ENCODE assay signal across 14 cellular contexts in genomic region chr20:38581013-38581412, GRCh38. TPM values are rescaled to one million over a fixed set of nuclear protein-coding genes. Genes with fewer than 3 reads are reported as not detected.
DNase-seq lines count a peak whose midpoint lies in the region; ATAC-seq and TF ChIP-seq lines count a peak whose summit lies in the region.
"Had no signal": no experiment of that assay in that cellular context is flagged by ENCODE, and none has a peak within 500 bp of the region (broad histone marks: within the 10 kb centered on the region; RNA-seq: fewer than 3 reads in every experiment).

Gene ADIG (plus strand): TSS chr20:38581197. CDS start chr20:38581251, 54 bp downstream.

- CTCF ChIA-PET in activated CD8-positive, alpha-beta T cell treated with anti-CD3 and anti-CD28 coated beads, Interleukin-2, amount 10 ng/mL, durations not matched to agents 7 days and 5 days (lab: Charles Lee), result no interaction called here
- CTCF ChIA-PET in activated CD8-positive, alpha-beta T cell treated with anti-CD3 and anti-CD28 coated beads for 36 hours (lab: Charles Lee), result interaction anchor here (1.2 kb wide), 1 partner anchor 53 kb away, joined by 3 read pairs; no protein-coding TSS in a partner anchor

- H3K4me3 ChIP-seq in body of pancreas (no peak within 1 kb of the TSS), testis (no peak within 1 kb of the TSS)
- H3K4me3 ChIP-seq: lower lobe of right lung, PC-9 had no signal

- no peaks in the 10 kb centered on the region for H3K4me1 Mint-ChIP-seq in activated CD8-positive, alpha-beta T cell treated with anti-CD3 and anti-CD28 coated beads, Interleukin-2, amount 10 ng/mL, durations not matched to agents 7 days and 5 days (ENCODE audit: low read depth)
- H3K4me1 Mint-ChIP-seq in activated CD8-positive, alpha-beta T cell treated with anti-CD3 and anti-CD28 coated beads for 36 hours (ENCODE audit: low read depth), result no peaks in the 10 kb centered on the region

- H3K4me1 ChIP-seq in body of pancreas (no peaks in the 10 kb centered on the region), testis (peaks cover 5% of the 10 kb centered on the region)
- H3K4me1 ChIP-seq: lower lobe of right lung had no signal

- TF ChIP-seq CTCF in activated CD8-positive, alpha-beta T cell treated with anti-CD3 and anti-CD28 coated beads for 36 hours (IDR thresholded peaks at IDR 0.05), result no peak
- TF ChIP-seq CTCF in body of pancreas (IDR thresholded peaks at IDR 0.05) (peak in 1 of 7 experiments; percentile 6), testis (IDR thresholded peaks at IDR 0.05) (no peak)

- H3K4me3 Mint-ChIP-seq in activated CD8-positive, alpha-beta T cell treated with anti-CD3 and anti-CD28 coated beads, Interleukin-2, amount 10 ng/mL, durations not matched to agents 7 days and 5 days, result no peak within 1 kb of the TSS
- no peak within 1 kb of the TSS for H3K4me3 Mint-ChIP-seq in activated CD8-positive, alpha-beta T cell treated with anti-CD3 and anti-CD28 coated beads for 36 hours

- peaks cover under 1% of the 10 kb centered on the region for H3K36me3 Mint-ChIP-seq in activated CD8-positive, alpha-beta T cell treated with anti-CD3 and anti-CD28 coated beads, Interleukin-2, amount 10 ng/mL, durations not matched to agents 7 days and 5 days (ENCODE audit: low read depth)
- no peaks in the 10 kb centered on the region for H3K36me3 Mint-ChIP-seq in activated CD8-positive, alpha-beta T cell treated with anti-CD3 and anti-CD28 coated beads for 36 hours (ENCODE audit: low read depth)

- H3K36me3 ChIP-seq in body of pancreas (replicated peaks in 1 of 2; ENCODE audit: insufficient read depth in 1 of 2, low read depth in 2 of 2), result no peaks in the 10 kb centered on the region
- H3K36me3 ChIP-seq in testis (ENCODE audit: low read depth, missing control alignments), result no peaks in the 10 kb centered on the region

- 48 to 50% methylated on average over 5 of the region's 5 CpGs for WGBS in body of pancreas, 2 donors
- 68 to 73% methylated on average over 5 of the region's 5 CpGs for WGBS in testis, 2 donors

- H3K9me3 Mint-ChIP-seq in activated CD8-positive, alpha-beta T cell treated with anti-CD3 and anti-CD28 coated beads, Interleukin-2, amount 10 ng/mL, durations not matched to agents 7 days and 5 days (ENCODE audit: insufficient read depth), result no peaks in the 10 kb centered on the region
- no peaks in the 10 kb centered on the region for H3K9me3 Mint-ChIP-seq in activated CD8-positive, alpha-beta T cell treated with anti-CD3 and anti-CD28 coated beads for 36 hours

- POLR2A ChIA-PET in activated CD8-positive, alpha-beta T cell treated with anti-CD3 and anti-CD28 coated beads, Interleukin-2, amount 10 ng/mL, durations not matched to agents 7 days and 5 days (lab: Charles Lee), result no interaction called here
- POLR2A ChIA-PET in activated CD8-positive, alpha-beta T cell treated with anti-CD3 and anti-CD28 coated beads for 36 hours (lab: Charles Lee), result no interaction called here

- no peak for ATAC-seq in activated CD8-positive, alpha-beta T cell treated with anti-CD3 and anti-CD28 coated beads, Interleukin-2, amount 10 ng/mL, durations not matched to agents 7 days and 5 days
- no peak for ATAC-seq in activated CD8-positive, alpha-beta T cell treated with anti-CD3 and anti-CD28 coated beads for 36 hours
- ATAC-seq in body of pancreas (peak; percentile 82), left colon (peak; percentile 37), GM19397 (IDR thresholded peaks at IDR 0.05; ENCODE audit: unreplicated experiment) (no peak), GM18519 (IDR thresholded peaks at IDR 0.05; ENCODE audit: low FRiP score, unreplicated experiment) (no peak), HG02973 (IDR thresholded peaks at IDR 0.05; ENCODE audit: unreplicated experiment) (no peak)

- H3K27ac ChIP-seq in body of pancreas, result peak within 1 kb of the TSS in 2 of 4 donors; percentile 21 to 34
- no peak within 1 kb of the TSS for H3K27ac ChIP-seq in testis
- H3K27ac ChIP-seq: lower lobe of right lung, PC-9 had no signal

- DNase-seq in activated CD8-positive, alpha-beta T cell treated with anti-CD3 and anti-CD28 coated beads, Interleukin-2, amount 10 ng/mL, durations not matched to agents 7 days and 5 days, result peak; percentile 15
- no peak for DNase-seq in activated CD8-positive, alpha-beta T cell treated with anti-CD3 and anti-CD28 coated beads for 36 hours
- peak; percentile 31 to 49 (median 39) for DNase-seq in body of pancreas
- DNase-seq in left colon, result no peak
- DNase-seq in testis, result no peak
- DNase-seq: activated CD4-positive, alpha-beta T cell treated with anti-CD3 and anti-CD28 coated beads for 1 hour; lower lobe of right lung; PC-9; stimulated activated naive CD4-positive, alpha-beta T cell had no signal

- no peaks in the 10 kb centered on the region for H3K27me3 ChIP-seq in body of pancreas
- H3K27me3 ChIP-seq in testis, result no peaks in the 10 kb centered on the region

- H3K9me3 ChIP-seq in body of pancreas (no peaks in the 10 kb centered on the region), testis (no peaks in the 10 kb centered on the region)
- H3K9me3 ChIP-seq: lower lobe of right lung had no signal

- intact Hi-C loops in activated CD8-positive, alpha-beta T cell treated with anti-CD3 and anti-CD28 coated beads for 36 hours (cut with micrococcal nuclease), result no loop called here
- intact Hi-C loops in body of pancreas (cut with DNase I) (no loop called here), left colon (cut with DNase I, micrococcal nuclease) (no loop called here), testis (cut with DNase I; ENCODE audit: low total_unique reads) (no loop called here)

- no peaks in the 10 kb centered on the region for H3K27me3 Mint-ChIP-seq in activated CD8-positive, alpha-beta T cell treated with anti-CD3 and anti-CD28 coated beads, Interleukin-2, amount 10 ng/mL, durations not matched to agents 7 days and 5 days (ENCODE audit: low read depth)
- H3K27me3 Mint-ChIP-seq in activated CD8-positive, alpha-beta T cell treated with anti-CD3 and anti-CD28 coated beads for 36 hours, result no peaks in the 10 kb centered on the region

- H3K27ac Mint-ChIP-seq in activated CD8-positive, alpha-beta T cell treated with anti-CD3 and anti-CD28 coated beads, Interleukin-2, amount 10 ng/mL, durations not matched to agents 7 days and 5 days, result no peak within 1 kb of the TSS
- H3K27ac Mint-ChIP-seq in activated CD8-positive, alpha-beta T cell treated with anti-CD3 and anti-CD28 coated beads for 36 hours, result no peak within 1 kb of the TSS

- TF ChIP-seq POLR2A in body of pancreas (IDR thresholded peaks at IDR 0.05) (no peak), testis (IDR thresholded peaks at IDR 0.05) (no peak)

RNA-seq across cellular contexts. Expression of gene ADIG, which starts in this region (rescaled TPM):
- total RNA-seq in activated CD8-positive, alpha-beta T cell treated with anti-CD3 and anti-CD28 coated beads, Interleukin-2, amount 10 ng/mL, durations not matched to agents 7 days and 5 days, result not detected
- not detected for total RNA-seq in activated CD8-positive, alpha-beta T cell treated with anti-CD3 and anti-CD28 coated beads for 36 hours
- not detected for total RNA-seq in body of pancreas
- not detected for total RNA-seq in left colon
- 10 to 100 TPM; 10.5 to 40.9 TPM for total RNA-seq in testis
- polyA plus RNA-seq in testis (ENCODE audit: insufficient read depth, low read depth, low replicate concordance), result 53.3 TPM
- total RNA-seq: lower lobe of right lung, PC-9 had no signal
- polyA plus RNA-seq: adipose tissue, esophagus had no signal

Comparison
In these comparisons a context has a peak if more than half of its experiments do, and no peak if none do; other contexts are left out.
1. RNA of gene ADIG (total RNA-seq): 10.5 to 40.9 TPM in testis; not detected in activated CD8-positive, alpha-beta T cell treated with anti-CD3 and anti-CD28 coated beads, Interleukin-2, amount 10 ng/mL, durations not matched to agents 7 days and 5 days, not detected in left colon, not detected in activated CD8-positive, alpha-beta T cell treated with anti-CD3 and anti-CD28 coated beads for 36 hours and not detected in body of pancreas; every median in the first group is over 4 times any median in the second.
2. Peak in DNase-seq in activated CD8-positive, alpha-beta T cell treated with anti-CD3 and anti-CD28 coated beads, Interleukin-2, amount 10 ng/mL, durations not matched to agents 7 days and 5 days; RNA of the gene not detected or under 1 TPM.
3. Peak in DNase-seq and ATAC-seq in body of pancreas; RNA of the gene not detected or under 1 TPM.
4. Peak in ATAC-seq in left colon; RNA of the gene not detected or under 1 TPM.